In genomic region chr5:116980581-116980980, GRCh38 we compare ENCODE assay signal across 35 cellular contexts.
"Had no signal": no experiment of that assay in that cellular context is flagged by ENCODE, and none has a peak within 500 bp of the region (broad histone marks: within the 10 kb centered on the region; RNA-seq: fewer than 3 reads in every experiment).

No MANE protein-coding gene starts in this region.

- DNase-seq: Karpas-422, Kasumi-1, KBM-7, KG1, MG63, MM.1S, MV-4-11, NCI-H1048, NCI-H1092, NCI-H1092 treated with DMSO at 0.1 percent for 48 hours, NCI-H1105, NCI-H1105 treated with DMSO at 0.1 percent for 48 hours, NCI-H1417, NCI-H1417 treated with DMSO at 0.1 percent for 48 hours, NCI-H1436, NCI-H1436 treated with DMSO at 0.1 percent for 48 hours, NCI-H146, NCI-H1694, NCI-H1694 treated with DMSO at 0.1 percent for 48 hours, NCI-H187, NCI-H187 treated with DMSO at 0.1 percent for 48 hours, NCI-H1930, NCI-H2029, NCI-H2029 treated with DMSO at 0.1 percent for 48 hours, NCI-H2081, NCI-H2081 treated with DMSO at 0.1 percent for 48 hours, NCI-H2107, NCI-H2171, NCI-H2171 treated with DMSO at 0.1 percent for 48 hours, NCI-H2227 treated with DMSO at 0.1 percent for 48 hours, NCI-H226, NCI-H345, NCI-H446, NCI-H446 treated with DMSO at 0.1 percent for 48 hours had no signal

- H3K36me3 ChIP-seq: MG63 had no signal

- H3K4me3 ChIP-seq: MG63 had no signal

- H3K27me3 ChIP-seq: MG63 had no signal

- H3K9me3 ChIP-seq: MG63 had no signal

- H3K9ac ChIP-seq: KMS-11 had no signal

- H3K4me2 ChIP-seq: KMS-11 had no signal

- H3K27ac ChIP-seq: KMS-11 had no signal
